2 cellular contexts compared by ENCODE assay signal in the genomic region with DNA sequence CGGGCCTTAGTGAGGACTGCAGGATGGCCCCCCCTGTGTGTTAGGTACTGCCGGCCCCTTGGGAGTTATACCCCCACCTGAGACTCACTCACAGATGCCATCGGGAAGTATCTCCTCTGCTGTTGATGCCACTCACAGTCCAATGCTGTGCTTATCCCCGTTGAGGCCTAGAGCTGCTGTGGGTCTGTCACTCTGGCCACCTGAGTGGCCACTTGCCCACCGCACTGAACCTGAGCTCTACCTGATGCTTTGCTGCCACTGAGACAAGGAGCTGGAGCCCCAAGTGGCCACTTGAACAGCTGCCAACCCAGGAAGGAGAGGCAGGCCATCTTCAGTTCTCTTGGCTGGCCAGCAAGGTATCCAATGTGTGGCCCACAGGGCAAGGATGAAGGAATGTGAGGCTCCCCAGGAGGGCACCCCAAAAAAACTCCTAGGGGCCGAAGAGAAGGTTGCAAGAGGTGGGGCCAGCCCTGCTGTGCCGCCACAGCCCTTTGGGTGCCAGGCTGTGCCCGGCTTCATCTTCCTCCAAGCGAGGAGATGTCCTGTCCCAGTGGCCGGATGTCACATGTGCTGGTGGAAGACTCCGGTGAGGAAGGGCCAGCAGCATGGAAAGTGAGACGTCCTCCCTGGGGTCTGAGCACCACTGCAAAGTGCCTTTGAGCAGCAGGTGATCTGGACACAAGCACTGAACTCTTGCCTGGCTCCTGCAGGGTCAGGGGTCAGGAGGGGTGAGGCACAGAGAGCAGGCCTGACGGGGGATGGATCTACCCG.
A peak's percentile ranks its signal among the peaks of the same experiment; 100 is the strongest.
TF ChIP-seq lines count a peak whose summit lies in the region.

No MANE protein-coding gene starts in this region.

TF ChIP-seq in HepG2, 621 proteins besides CTCF, POLR2A, EP300 and RAD21:
- TF ChIP-seq ZNF672 (CRISPR knock-in tag; IDR thresholded peaks at IDR 0.05) (no peak), ZSCAN25 (CRISPR knock-in tag; IDR thresholded peaks at IDR 0.05) (peak; percentile 90), ZNF564 (CRISPR knock-in tag; IDR thresholded peaks at IDR 0.05) (no peak), PITX1 (CRISPR knock-in tag; IDR thresholded peaks at IDR 0.05) (0 out of 2 replicates have a peak, but pooled peaks have one; percentile 3), ZNF674 (CRISPR knock-in tag; IDR thresholded peaks at IDR 0.05; ENCODE audit: low read depth) (peak; percentile 43; the same call in 1 of the 2 replicates), ZNF768 (CRISPR knock-in tag; IDR thresholded peaks at IDR 0.05) (peak; percentile 32; the same call in 1 of the 2 replicates), ZNF788 (CRISPR knock-in tag; IDR thresholded peaks at IDR 0.05; ENCODE audit: borderline replicate concordance) (0 out of 2 replicates have a peak, but pooled peaks have one; percentile 46), EED (CRISPR knock-in tag; IDR thresholded peaks at IDR 0.05) (peak; percentile 72; the same call in 1 of the 2 replicates), FOXA1 (IDR thresholded peaks at IDR 0.05) (no peak), FOXA1 (CRISPR knock-in tag; IDR thresholded peaks at IDR 0.05) (no peak)
- TF ChIP-seq, protein P1, sequence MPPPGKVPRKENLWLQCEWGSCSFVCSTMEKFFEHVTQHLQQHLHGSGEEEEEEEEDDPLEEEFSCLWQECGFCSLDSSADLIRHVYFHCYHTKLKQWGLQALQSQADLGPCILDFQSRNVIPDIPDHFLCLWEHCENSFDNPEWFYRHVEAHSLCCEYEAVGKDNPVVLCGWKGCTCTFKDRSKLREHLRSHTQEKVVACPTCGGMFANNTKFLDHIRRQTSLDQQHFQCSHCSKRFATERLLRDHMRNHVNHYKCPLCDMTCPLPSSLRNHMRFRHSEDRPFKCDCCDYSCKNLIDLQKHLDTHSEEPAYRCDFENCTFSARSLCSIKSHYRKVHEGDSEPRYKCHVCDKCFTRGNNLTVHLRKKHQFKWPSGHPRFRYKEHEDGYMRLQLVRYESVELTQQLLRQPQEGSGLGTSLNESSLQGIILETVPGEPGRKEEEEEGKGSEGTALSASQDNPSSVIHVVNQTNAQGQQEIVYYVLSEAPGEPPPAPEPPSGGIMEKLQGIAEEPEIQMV (CRISPR knock-in tag; IDR thresholded peaks at IDR 0.05; ENCODE audit: low read depth): no peak
- TF ChIP-seq, protein P2, sequence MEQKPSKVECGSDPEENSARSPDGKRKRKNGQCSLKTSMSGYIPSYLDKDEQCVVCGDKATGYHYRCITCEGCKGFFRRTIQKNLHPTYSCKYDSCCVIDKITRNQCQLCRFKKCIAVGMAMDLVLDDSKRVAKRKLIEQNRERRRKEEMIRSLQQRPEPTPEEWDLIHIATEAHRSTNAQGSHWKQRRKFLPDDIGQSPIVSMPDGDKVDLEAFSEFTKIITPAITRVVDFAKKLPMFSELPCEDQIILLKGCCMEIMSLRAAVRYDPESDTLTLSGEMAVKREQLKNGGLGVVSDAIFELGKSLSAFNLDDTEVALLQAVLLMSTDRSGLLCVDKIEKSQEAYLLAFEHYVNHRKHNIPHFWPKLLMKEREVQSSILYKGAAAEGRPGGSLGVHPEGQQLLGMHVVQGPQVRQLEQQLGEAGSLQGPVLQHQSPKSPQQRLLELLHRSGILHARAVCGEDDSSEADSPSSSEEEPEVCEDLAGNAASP (CRISPR knock-in tag; IDR thresholded peaks at IDR 0.05; ENCODE audit: borderline replicate concordance): no peak

TF ChIP-seq in IMR-90, 13 proteins besides CTCF, POLR2A, EP300 and RAD21:
- TF ChIP-seq CHD1 (IDR thresholded peaks at IDR 0.05; ENCODE audit: low read depth, low read length) (no peak), FOS (IDR thresholded peaks at IDR 0.05; ENCODE audit: low read depth, low read length) (no peak), RCOR1 (IDR thresholded peaks at IDR 0.05; ENCODE audit: insufficient replicate concordance, low read length) (no peak), RFX5 (IDR thresholded peaks at IDR 0.05; ENCODE audit: low read depth, low read length) (no peak), MXI1 (IDR thresholded peaks at IDR 0.05; ENCODE audit: borderline replicate concordance, low read depth, low read length) (no peak), BHLHE40 (IDR thresholded peaks at IDR 0.05; ENCODE audit: low read depth, low read length) (no peak), MAFK (IDR thresholded peaks at IDR 0.05; ENCODE audit: low read depth, low read length) (no peak), CEBPB (IDR thresholded peaks at IDR 0.05; ENCODE audit: low read depth, low read length) (no peak), SMC3 (IDR thresholded peaks at IDR 0.05; ENCODE audit: low read depth, low read length) (no peak), NFE2L2 (IDR thresholded peaks at IDR 0.05; ENCODE audit: low read depth, low read length) (no peak), MAZ (IDR thresholded peaks at IDR 0.05; ENCODE audit: borderline replicate concordance, low read depth, low read length) (no peak)
- TF ChIP-seq, protein P3, sequence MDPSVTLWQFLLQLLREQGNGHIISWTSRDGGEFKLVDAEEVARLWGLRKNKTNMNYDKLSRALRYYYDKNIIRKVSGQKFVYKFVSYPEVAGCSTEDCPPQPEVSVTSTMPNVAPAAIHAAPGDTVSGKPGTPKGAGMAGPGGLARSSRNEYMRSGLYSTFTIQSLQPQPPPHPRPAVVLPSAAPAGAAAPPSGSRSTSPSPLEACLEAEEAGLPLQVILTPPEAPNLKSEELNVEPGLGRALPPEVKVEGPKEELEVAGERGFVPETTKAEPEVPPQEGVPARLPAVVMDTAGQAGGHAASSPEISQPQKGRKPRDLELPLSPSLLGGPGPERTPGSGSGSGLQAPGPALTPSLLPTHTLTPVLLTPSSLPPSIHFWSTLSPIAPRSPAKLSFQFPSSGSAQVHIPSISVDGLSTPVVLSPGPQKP (IDR thresholded peaks at IDR 0.05; ENCODE audit: borderline replicate concordance, low read depth, low read length): no peak
- TF ChIP-seq, protein P4, sequence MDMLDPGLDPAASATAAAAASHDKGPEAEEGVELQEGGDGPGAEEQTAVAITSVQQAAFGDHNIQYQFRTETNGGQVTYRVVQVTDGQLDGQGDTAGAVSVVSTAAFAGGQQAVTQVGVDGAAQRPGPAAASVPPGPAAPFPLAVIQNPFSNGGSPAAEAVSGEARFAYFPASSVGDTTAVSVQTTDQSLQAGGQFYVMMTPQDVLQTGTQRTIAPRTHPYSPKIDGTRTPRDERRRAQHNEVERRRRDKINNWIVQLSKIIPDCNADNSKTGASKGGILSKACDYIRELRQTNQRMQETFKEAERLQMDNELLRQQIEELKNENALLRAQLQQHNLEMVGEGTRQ (IDR thresholded peaks at IDR 0.05; ENCODE audit: low read depth, low read length): no peak
